10 cellular contexts compared by ENCODE assay signal in the genomic region with DNA sequence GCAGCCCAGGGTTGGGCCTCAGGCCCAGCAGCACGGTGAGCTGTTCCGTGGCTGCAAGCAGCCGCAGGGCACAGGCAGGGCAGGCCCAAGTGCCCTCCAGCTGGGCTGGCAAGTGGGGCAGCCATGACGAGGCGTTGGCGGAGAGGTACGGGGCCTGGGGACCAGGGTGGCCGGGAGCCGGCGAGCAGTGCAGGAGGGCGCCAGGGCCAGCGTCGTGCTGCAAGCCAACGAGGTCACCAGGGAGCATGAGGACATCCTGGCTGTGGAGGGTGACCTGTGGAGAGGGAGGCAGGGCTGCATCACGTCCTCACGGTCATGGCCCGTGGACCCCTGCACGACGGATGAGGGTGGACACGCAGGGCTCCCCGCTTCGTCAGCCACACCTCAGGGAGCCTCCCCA. TPM values are rescaled to one million over a fixed set of nuclear protein-coding genes. Genes with fewer than 3 reads are reported as not detected.
DNase-seq lines count a peak whose midpoint lies in the region; FAIRE-seq and TF ChIP-seq lines count a peak whose summit lies in the region.
"Not testable (repeated sequence)": the region's sequence is repeated elsewhere in the genome, so short reads cannot be mapped to it uniquely, and the experiment has no call there.
"Had no signal": no experiment of that assay in that cellular context is flagged by ENCODE, and none has a peak within 500 bp of the region (broad histone marks: within the 10 kb centered on the region; RNA-seq: fewer than 3 reads in every experiment).

No MANE protein-coding gene starts in this region.

- not testable (repeated sequence) for H3K27me3 Mint-ChIP-seq in glutamatergic neuron (ENCODE audit: unreplicated experiment)

- H3K9me3 Mint-ChIP-seq in glutamatergic neuron (ENCODE audit: unreplicated experiment): not testable (repeated sequence)

- not testable (repeated sequence) for H3K9ac ChIP-seq in kidney (ENCODE audit: low read length in 2 of 2)

- not testable (repeated sequence) for H3K27me3 ChIP-seq in WERI-Rb-1 (ENCODE audit: insufficient read depth, low read depth, severe bottlenecking); spleen (replicated peaks in 1 of 7); tibial artery

- not testable (repeated sequence) for H3K4me3 ChIP-seq in WERI-Rb-1 (ENCODE audit: low read depth, low read length); kidney (ENCODE audit: low read length in 2 of 2); spleen; tibial artery

- H3K36me3 ChIP-seq in WERI-Rb-1; kidney (ENCODE audit: control insufficient read depth in 1 of 2, insufficient read depth in 2 of 2, low read length in 2 of 2); spleen; tibial artery: not testable (repeated sequence)

- not testable (repeated sequence) for TF ChIP-seq POLR2A in spleen (IDR thresholded peaks at IDR 0.05)

- TF ChIP-seq CTCF in WERI-Rb-1 (IDR thresholded peaks at IDR 0.05; ENCODE audit: low read depth, low read length); glutamatergic neuron (IDR thresholded peaks at IDR 0.05; ENCODE audit: partially characterized antibody, unreplicated experiment); kidney (IDR thresholded peaks at IDR 0.05; ENCODE audit: borderline replicate concordance, extremely low read depth, insufficient read depth); spleen (IDR thresholded peaks at IDR 0.05 in 8 of 11, conservative IDR thresholded peaks at IDR 0.05 in 3 of 11); tibial artery (IDR thresholded peaks at IDR 0.05): not testable (repeated sequence)

- not testable (repeated sequence) for H3K27ac Mint-ChIP-seq in glutamatergic neuron (ENCODE audit: unreplicated experiment)

- 61 to 100% (median 90%) methylated on average over 1 to 3 of the region's 22 CpGs; no CpG with 5 or more reads in 2 of the 5 donors for WGBS in spleen, 5 donors

- not testable (repeated sequence) for H3K4me1 ChIP-seq in kidney (ENCODE audit: control insufficient read depth in 1 of 2, insufficient read depth in 1 of 2, low read depth in 1 of 2, low read length in 2 of 2); spleen; tibial artery

- not testable (repeated sequence) for H3K9me3 ChIP-seq in WERI-Rb-1 (ENCODE audit: severe bottlenecking); kidney (ENCODE audit: control insufficient read depth in 1 of 2, low read length in 2 of 2); spleen; tibial artery

- H3K4me1 Mint-ChIP-seq in glutamatergic neuron (ENCODE audit: low read depth, unreplicated experiment): not testable (repeated sequence)

- intact Hi-C loops in kidney (cut with DNase I); posterior vena cava (cut with DNase I); spleen (cut with DNase I; ENCODE audit: low total_unique reads); tibial artery (cut with DNase I; ENCODE audit: low total_unique reads): not testable (repeated sequence)

- not testable (repeated sequence) for H3K27ac ChIP-seq in WERI-Rb-1; kidney (ENCODE audit: low read depth in 2 of 2, low read length in 2 of 2); spleen; tibial artery

- H3K36me3 Mint-ChIP-seq in glutamatergic neuron (ENCODE audit: unreplicated experiment): not testable (repeated sequence)

- FAIRE-seq in kidney (lab: Jason Lieb, UNC): not testable (repeated sequence)

- H3K4me3 Mint-ChIP-seq in glutamatergic neuron (ENCODE audit: unreplicated experiment): not testable (repeated sequence)

- DNase-seq in WERI-Rb-1 (peak; percentile 1), glutamatergic neuron (peak; percentile 3), kidney (peak; percentile 39), posterior vena cava (ENCODE audit: low spot score) (peak; percentile 43), spleen (peak; percentile 56), tibial artery (peak; percentile 18 to 29)
- peak; percentile 3 for DNase-seq in activated effector memory CD4-positive, alpha-beta T cell treated with anti-CD3 and anti-CD28 coated beads, Interleukin-2, amount 50 U/mL, for 16 hours

RNA-seq across cellular contexts. Expression of a gene that starts 11.2 kb away (rescaled TPM):
- total RNA-seq in glutamatergic neuron (ENCODE audit: unreplicated experiment): not detected
- total RNA-seq in kidney: 4.8 TPM
- 4.8 TPM for polyA plus RNA-seq in kidney (ENCODE audit: insufficient read depth, low read depth, low replicate concordance)
- total RNA-seq in posterior vena cava: 10 to 100 TPM in 1 of 2 donors, under 1 TPM in 1; 0.43 to 18.8 TPM
- 10 to 100 TPM in 3 of 7 donors, 1 to 10 TPM in 2, under 1 TPM in 1, not detected in 1; 0.87 to 64.6 (median 15.5) TPM for total RNA-seq in spleen
- 10 to 100 TPM in 1 of 3 donors, 1 to 10 TPM in 1, not detected in 1; 5.0 to 10.4 TPM for polyA plus RNA-seq in spleen
- total RNA-seq: Calu3, GM23338, HT-29 had no signal
- polyA plus RNA-seq: GM23338 had no signal

Comparison
In these comparisons a context has a peak if more than half of its experiments do, and no peak if none do; other contexts are left out.
1. DNase-seq: peak in every context shown above with its lines; median percentile 56 in spleen; 43 in posterior vena cava; 39 in kidney; 24 in tibial artery; 3 in activated effector memory CD4-positive, alpha-beta T cell treated with anti-CD3 and anti-CD28 coated beads, Interleukin-2, amount 50 U/mL, for 16 hours; 3 in glutamatergic neuron; 1 in WERI-Rb-1.